ENCODE assay signal across 23 cellular contexts in genomic region chr15:55683366-55683765, GRCh38. TPM values are rescaled to one million over a fixed set of nuclear protein-coding genes. Genes with fewer than 3 reads are reported as not detected.
DNase-seq lines count a peak whose midpoint lies in the region; FAIRE-seq lines count a peak whose summit lies in the region.
"Had no signal": no experiment of that assay in that cellular context is flagged by ENCODE, and none has a peak within 500 bp of the region (broad histone marks: within the 10 kb centered on the region; RNA-seq: fewer than 3 reads in every experiment).

No MANE protein-coding gene starts in this region.

- H3K4me3 ChIP-seq in small intestine (ENCODE audit: low read depth in 1 of 2, low read length in 2 of 2), result no peak overlapping the region
- H3K4me3 ChIP-seq: BLaER1, pancreas, sigmoid colon, upper lobe of left lung had no signal

- no peaks in the 10 kb centered on the region for H3K36me3 ChIP-seq in small intestine (ENCODE audit: control insufficient read depth in 2 of 2, insufficient read depth in 2 of 2, low read length in 2 of 2)
- H3K36me3 ChIP-seq: BLaER1, pancreas, sigmoid colon had no signal

- H3K4me1 ChIP-seq in small intestine (ENCODE audit: control insufficient read depth in 2 of 2, insufficient read depth in 1 of 2, low read depth in 1 of 2, low read length in 1 of 2), result no peaks in the 10 kb centered on the region
- H3K4me1 ChIP-seq: BLaER1, pancreas, sigmoid colon had no signal

- no peaks in the 10 kb centered on the region for H3K9me3 ChIP-seq in small intestine (ENCODE audit: control insufficient read depth, low read depth)
- H3K9me3 ChIP-seq: BLaER1, pancreas, sigmoid colon, upper lobe of left lung had no signal

- in situ Hi-C loops in G401 (cut with HindIII; ENCODE audit: low sequenced_read_pairs), result no loop called here

- no peaks in the 10 kb centered on the region for H3K27me3 ChIP-seq in small intestine (ENCODE audit: control insufficient read depth in 2 of 2, insufficient read depth in 2 of 2, low read length in 2 of 2)
- H3K27me3 ChIP-seq: BLaER1, pancreas, sigmoid colon, upper lobe of left lung had no signal

- FAIRE-seq in small intestine (lab: Jason Lieb, UNC), result no peak
- FAIRE-seq: colon, GM12892, pancreas had no signal

- DNase-seq in G401 (ENCODE audit: low spot score), result peak; percentile 81
- DNase-seq in NCI-H524 (lab: John Stamatoyannopoulos, UW), result peak; percentile 45 to 74
- DNase-seq in cerebellar cortex (ENCODE audit: low spot score), result peak; percentile 77
- DNase-seq in myocyte (ENCODE audit: low read depth), result peak; percentile 82
- DNase-seq in small intestine, result no peak
- no peak for DNase-seq in stimulated activated CD8-positive, alpha-beta memory T cell treated with anti-CD3 and anti-CD28 coated beads, Interleukin-4, amount 100 ng/mL, for 48 hours
- no peak for DNase-seq in T-helper 9 cell
- no peak for DNase-seq in NCI-H69 (lab: John Stamatoyannopoulos, UW)
- DNase-seq: activated CD4-positive, alpha-beta T cell treated with anti-CD3 and anti-CD28 coated beads, Interleukin-2, amount 10 ng/mL, durations not matched to agents 7 days and 5 days; activated effector memory CD4-positive, alpha-beta T cell treated with anti-CD3 and anti-CD28 coated beads, Interleukin-2, amount 50 U/mL, for 16 hours; left colon; mesendoderm; MV-4-11; naive thymus-derived CD8-positive, alpha-beta T cell; NCI-H1930; pancreas; sigmoid colon; stimulated activated naive CD8-positive, alpha-beta T cell treated with anti-CD3 and anti-CD28 coated beads, Interleukin-15, amount 100 ng/mL, for 72 hours; T-cell; upper lobe of left lung had no signal

- no peak overlapping the region for H3K27ac ChIP-seq in small intestine (ENCODE audit: low read depth in 1 of 2, low read length in 1 of 2)
- H3K27ac ChIP-seq: BLaER1, pancreas, sigmoid colon, upper lobe of left lung had no signal

RNA-seq across cellular contexts. Expression of gene PRTG, which starts 59.6 kb away (rescaled TPM):
- total RNA-seq in G401 (2014; rRNA removed; shearing (Covaris generic)), result 35.5 and 45.9 TPM in 2 replicates
- total RNA-seq in myocyte, result 1.7 and 3.7 TPM in 2 replicates
- polyA plus RNA-seq in myocyte (2012), result 0.87 TPM
- under 1 TPM in 1 of 3 donors, not detected in 2; 0.19 TPM for polyA plus RNA-seq in small intestine
- total RNA-seq: activated CD4-positive, alpha-beta T cell treated with anti-CD3 and anti-CD28 coated beads, Interleukin-2, amount 10 ng/mL, durations not matched to agents 7 days and 5 days; naive thymus-derived CD8-positive, alpha-beta T cell had no signal
- polyA plus RNA-seq: naive thymus-derived CD8-positive, alpha-beta T cell had no signal

Comparison
In these comparisons a context has a peak if more than half of its experiments do, and no peak if none do; other contexts are left out.
1. DNase-seq: peak in G401 (single experiment), NCI-H524 (2 of 2), cerebellar cortex (single experiment) and myocyte (single experiment); none in small intestine (single experiment), stimulated activated CD8-positive, alpha-beta memory T cell treated with anti-CD3 and anti-CD28 coated beads, Interleukin-4, amount 100 ng/mL, for 48 hours (single experiment), T-helper 9 cell (single experiment) and NCI-H69 (single experiment).